In genomic region chr11:75031771-75032549, GRCh38 we compare ENCODE assay signal across 9 cellular contexts.
DNase-seq lines count a peak whose midpoint lies in the region; ATAC-seq lines count a peak whose summit lies in the region.
"Had no signal": no experiment of that assay in that cellular context is flagged by ENCODE, and none has a peak within 500 bp of the region (broad histone marks: within the 10 kb centered on the region; RNA-seq: fewer than 3 reads in every experiment).

No MANE protein-coding gene starts in this region.

- no peak overlapping the region for H3K27ac ChIP-seq in caudate nucleus (ENCODE audit: low read depth, low read length)
- H3K27ac ChIP-seq: BLaER1 had no signal

- ATAC-seq in activated CD4-positive, CD25-positive, alpha-beta regulatory T cell treated with anti-CD3 and anti-CD28 coated beads, Interleukin-2, amount 50 U/mL, for 24 hours: peak; percentile 27 to 51
- ATAC-seq in HG02678 (IDR thresholded peaks at IDR 0.05; ENCODE audit: unreplicated experiment): no peak

- peak; percentile 23 for DNase-seq in DMS79 treated with DMSO at 0.1 percent for 48 hours (lab: John Stamatoyannopoulos, UW)
- DNase-seq in DMS79 (lab: John Stamatoyannopoulos, UW): no peak
- peak; percentile 5 for DNase-seq in NCI-H146 treated with DMSO at 0.1 percent for 48 hours (lab: John Stamatoyannopoulos, UW; ENCODE audit: unreplicated experiment)
- DNase-seq in caudate nucleus (lab: John Stamatoyannopoulos, UW): peak in 46 of 61 donors; percentile 6 to 68 (median 42)
- DNase-seq in kidney tubule cell (ENCODE audit: low spot score): peak; percentile 82
- peak; percentile 29 to 67 for DNase-seq in stimulated activated CD4-positive, alpha-beta T cell treated with anti-CD3 and anti-CD28 coated beads, Interleukin-4, amount 100 ng/mL, for 4 hours
